In the genomic region with DNA sequence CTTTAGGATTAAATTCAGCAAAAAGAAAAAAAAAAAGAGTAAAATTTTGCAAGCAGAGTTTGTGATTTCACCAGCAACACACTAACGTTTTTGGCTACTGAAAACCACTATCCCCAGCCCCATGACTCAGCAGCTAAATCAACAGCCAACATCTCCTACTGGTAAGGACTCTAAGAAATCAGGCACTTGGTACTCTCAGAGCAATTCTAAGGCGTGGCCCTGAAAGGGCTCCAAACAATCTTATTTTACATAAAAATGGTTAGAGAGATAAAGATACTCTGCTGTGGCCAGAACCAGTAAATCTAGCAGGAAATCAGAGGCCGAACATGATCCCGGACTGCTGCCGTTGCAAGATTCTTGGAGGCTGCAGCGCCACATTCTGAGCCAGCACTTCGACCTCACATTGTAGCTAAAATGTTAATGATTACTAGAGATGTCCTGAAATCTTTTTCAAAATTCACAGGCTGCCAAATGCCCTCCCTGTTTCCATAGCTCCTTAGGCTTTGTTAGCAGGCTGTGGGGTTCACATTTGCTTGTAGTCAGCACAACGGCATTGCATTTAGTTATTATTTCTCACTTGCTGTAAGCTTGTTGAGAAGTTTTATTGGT, we compare ENCODE assay signal across 8 cellular contexts. TPM values are rescaled to one million over a fixed set of nuclear protein-coding genes. Genes with fewer than 3 reads are reported as not detected.
DNase-seq lines count a peak whose midpoint lies in the region; ATAC-seq and TF ChIP-seq lines count a peak whose summit lies in the region.

No MANE protein-coding gene starts in this region.

- peaks cover 20% of the 10 kb centered on the region for H3K36me3 ChIP-seq in BLaER1
- H3K36me3 ChIP-seq in SK-N-SH (replicated peaks in 1 of 2; ENCODE audit: control insufficient read depth in 1 of 2, insufficient read depth in 2 of 2, low read length in 1 of 2): peaks cover 6 to 26% of the 10 kb centered on the region in 2 experiments
- no peaks in the 10 kb centered on the region for H3K36me3 ChIP-seq in right lobe of liver
- no peaks in the 10 kb centered on the region for H3K36me3 ChIP-seq in thymus (ENCODE audit: control insufficient read depth, insufficient read depth)

- peaks cover 35% of the 10 kb centered on the region for H3K79me2 ChIP-seq in SK-N-SH (ENCODE audit: insufficient read depth)

- H3K9me2 ChIP-seq in SK-N-SH: no peaks in the 10 kb centered on the region

- no peak for TF ChIP-seq EP300 in SK-N-SH (IDR thresholded peaks at IDR 0.05; ENCODE audit: borderline replicate concordance in 1 of 2, low read depth in 1 of 2, low read length in 1 of 2)

- 44% methylated on average over 8 of the region's 8 CpGs for WGBS in SK-N-SH (ENCODE audit: low lambda C conversion rate)
- WGBS in right lobe of liver (ENCODE audit: insufficient coverage, low coverage, low lambda C conversion rate, missing lambda C conversion rate): 6% methylated on average over 8 of the region's 8 CpGs
- WGBS in thymus: 26% methylated on average over 8 of the region's 8 CpGs

- H3K9me3 ChIP-seq in BLaER1: no peaks in the 10 kb centered on the region
- no peaks in the 10 kb centered on the region for H3K9me3 ChIP-seq in SK-N-SH
- no peaks in the 10 kb centered on the region for H3K9me3 ChIP-seq in right lobe of liver
- H3K9me3 ChIP-seq in thymus (ENCODE audit: control insufficient read depth): no peaks in the 10 kb centered on the region

- TF ChIP-seq CTCF in SK-N-SH (IDR thresholded peaks at IDR 0.05) (no peak), right lobe of liver (IDR thresholded peaks at IDR 0.05) (no peak)

- H4K20me1 ChIP-seq in BLaER1 (peaks cover 33% of the 10 kb centered on the region), SK-N-SH (ENCODE audit: insufficient read depth) (peaks cover 27% of the 10 kb centered on the region)

- H3K4me1 ChIP-seq in BLaER1: peaks cover 61% of the 10 kb centered on the region
- peaks cover 19 to 30% of the 10 kb centered on the region in 2 experiments for H3K4me1 ChIP-seq in SK-N-SH (ENCODE audit: control insufficient read depth in 1 of 2, insufficient read depth in 2 of 2, low read depth in 1 of 2, low read length in 1 of 2)
- peaks cover 0 to 42% (median 17%) of the 10 kb centered on the region in 4 donors for H3K4me1 ChIP-seq in right lobe of liver
- H3K4me1 ChIP-seq in thymus (ENCODE audit: control insufficient read depth, insufficient read depth, low read length): peaks cover 11% of the 10 kb centered on the region

- ATAC-seq in right lobe of liver (peak; percentile 34 to 61 (median 38)), HG02973 (IDR thresholded peaks at IDR 0.05; ENCODE audit: unreplicated experiment) (no peak)

- H3K4me2 ChIP-seq in BLaER1 (peak overlapping the region; percentile 93), SK-N-SH (peak overlapping the region; percentile 96)

- POLR2A ChIA-PET in SK-N-SH (lab: Yijun Ruan, JAX): interaction anchor here (0.7 kb wide), 1 partner anchor 23 kb away, joined by 3 read pairs; no protein-coding TSS in a partner anchor

- TF ChIP-seq POLR2A in right lobe of liver (IDR thresholded peaks at IDR 0.05): peak; percentile 35

- intact Hi-C loops in right lobe of liver (cut with DNase I): no loop called here

- peaks cover 44% of the 10 kb centered on the region for H3F3A ChIP-seq in SK-N-SH (replicated peaks; ENCODE audit: insufficient read depth)

- no peaks in the 10 kb centered on the region for H3K27me3 ChIP-seq in BLaER1
- H3K27me3 ChIP-seq in SK-N-SH (ENCODE audit: insufficient read depth): no peaks in the 10 kb centered on the region
- H3K27me3 ChIP-seq in right lobe of liver: no peaks in the 10 kb centered on the region
- no peaks in the 10 kb centered on the region for H3K27me3 ChIP-seq in thymus (ENCODE audit: control insufficient read depth, insufficient read depth)

- peak; percentile 92 for DNase-seq in HCEC 1CT
- no peak for DNase-seq in SK-N-SH
- DNase-seq in right lobe of liver: peak; percentile 62 to 80 (median 74)
- DNase-seq in T-helper 9 cell: no peak

- H3K9ac ChIP-seq in BLaER1: peak overlapping the region; percentile 99
- H3K9ac ChIP-seq in SK-N-SH: peak overlapping the region; percentile 100; the same call in 1 of the 2 replicates

- H2AFZ ChIP-seq in SK-N-SH (ENCODE audit: low read depth): no peak overlapping the region

- peak overlapping the region; percentile 99 for H3K4me3 ChIP-seq in BLaER1
- H3K4me3 ChIP-seq in SK-N-SH (ENCODE audit: low read depth in 2 of 2, low read length in 1 of 2): no peak overlapping the region; a peak in 1 of 4 replicates
- H3K4me3 ChIP-seq in right lobe of liver: peak overlapping the region in 2 of 3 donors; percentile 92 to 99
- no peak overlapping the region for H3K4me3 ChIP-seq in thymus (ENCODE audit: low read length)

- no peak for TF ChIP-seq RAD21 in SK-N-SH (IDR thresholded peaks at IDR 0.05; ENCODE audit: low read length)

- peak overlapping the region; percentile 99 for H3K27ac ChIP-seq in BLaER1
- H3K27ac ChIP-seq in SK-N-SH (ENCODE audit: low read depth in 2 of 2, low read length in 1 of 2): peak overlapping the region; percentile 94 to 97; a peak in 3 of 4 replicates
- peak overlapping the region; percentile 94 for H3K27ac ChIP-seq in cingulate gyrus (ENCODE audit: low read depth, low read length)
- peak overlapping the region; percentile 95 to 100 (median 98) for H3K27ac ChIP-seq in right lobe of liver
- H3K27ac ChIP-seq in thymus (ENCODE audit: low read depth): peak overlapping the region; percentile 25

- CTCF ChIA-PET in SK-N-SH (lab: Yijun Ruan, JAX): interaction anchor here (0.9 to 5.3 kb wide), 6 partner anchors 9 to 231 kb away, joined by 3 to 31 read pairs (median 4); no protein-coding TSS in a partner anchor

TF ChIP-seq in SK-N-SH, 30 proteins besides CTCF, POLR2A, EP300 and RAD21:
- no peak for TF ChIP-seq FOXM1 (IDR thresholded peaks at IDR 0.05; ENCODE audit: low read depth)
- no peak for TF ChIP-seq NFIC (IDR thresholded peaks at IDR 0.05; ENCODE audit: borderline replicate concordance)
- TF ChIP-seq, protein P1, sequence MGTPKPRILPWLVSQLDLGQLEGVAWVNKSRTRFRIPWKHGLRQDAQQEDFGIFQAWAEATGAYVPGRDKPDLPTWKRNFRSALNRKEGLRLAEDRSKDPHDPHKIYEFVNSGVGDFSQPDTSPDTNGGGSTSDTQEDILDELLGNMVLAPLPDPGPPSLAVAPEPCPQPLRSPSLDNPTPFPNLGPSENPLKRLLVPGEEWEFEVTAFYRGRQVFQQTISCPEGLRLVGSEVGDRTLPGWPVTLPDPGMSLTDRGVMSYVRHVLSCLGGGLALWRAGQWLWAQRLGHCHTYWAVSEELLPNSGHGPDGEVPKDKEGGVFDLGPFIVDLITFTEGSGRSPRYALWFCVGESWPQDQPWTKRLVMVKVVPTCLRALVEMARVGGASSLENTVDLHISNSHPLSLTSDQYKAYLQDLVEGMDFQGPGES (IDR thresholded peaks at IDR 0.05; ENCODE audit: low read depth, low read length): no peak
- no peak for TF ChIP-seq TCF12 (IDR thresholded peaks at IDR 0.05)
- TF ChIP-seq, protein P2, sequence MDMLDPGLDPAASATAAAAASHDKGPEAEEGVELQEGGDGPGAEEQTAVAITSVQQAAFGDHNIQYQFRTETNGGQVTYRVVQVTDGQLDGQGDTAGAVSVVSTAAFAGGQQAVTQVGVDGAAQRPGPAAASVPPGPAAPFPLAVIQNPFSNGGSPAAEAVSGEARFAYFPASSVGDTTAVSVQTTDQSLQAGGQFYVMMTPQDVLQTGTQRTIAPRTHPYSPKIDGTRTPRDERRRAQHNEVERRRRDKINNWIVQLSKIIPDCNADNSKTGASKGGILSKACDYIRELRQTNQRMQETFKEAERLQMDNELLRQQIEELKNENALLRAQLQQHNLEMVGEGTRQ (IDR thresholded peaks at IDR 0.05; ENCODE audit: borderline replicate concordance, low read depth, low read length): no peak
- 0 out of 2 replicates have a peak, but pooled peaks have one; percentile 16 for TF ChIP-seq TAF1 (IDR thresholded peaks at IDR 0.05; ENCODE audit: borderline replicate concordance, low read depth, low read length)
- TF ChIP-seq NRF1 (IDR thresholded peaks at IDR 0.05; ENCODE audit: low read depth, low read length): no peak
- peak; percentile 47; the same call in 1 of the 2 replicates for TF ChIP-seq MAX (IDR thresholded peaks at IDR 0.05; ENCODE audit: low read depth)
- TF ChIP-seq JUND (IDR thresholded peaks at IDR 0.05): peak; percentile 61
- TF ChIP-seq FOSL2 (IDR thresholded peaks at IDR 0.05; ENCODE audit: borderline replicate concordance, low read depth): peak; percentile 62; the same call in 1 of the 2 replicates

RNA-seq across cellular contexts. Expression of gene ENO1, which starts 1.7 kb away (rescaled TPM):
- polyA plus RNA-seq in SK-N-SH (2012; rRNA removed) (1,578 and 1,599 TPM in 2 replicates), thymus (261 TPM)
- 1,008 and 1,227 TPM in 2 replicates for polyA plus RNA-seq in SK-N-SH (2012; cell fraction: cytosol; rRNA removed)
- polyA plus RNA-seq in SK-N-SH (2012; cell fraction: nucleus; rRNA removed): 1,203 and 1,510 TPM in 2 replicates
- 100 to 1,000 TPM; 314 to 792 (median 539) TPM for total RNA-seq in right lobe of liver

Comparison
In these comparisons a context has a peak if more than half of its experiments do, and no peak if none do; other contexts are left out.
1. H3K27ac ChIP-seq: peak in every context shown above with its lines; median percentile 99 in BLaER1; 98 in right lobe of liver; 96 in SK-N-SH; 94 in cingulate gyrus; 25 in thymus.
2. H3K4me3 ChIP-seq: peak in BLaER1 (single experiment) and right lobe of liver (2 of 3); none in SK-N-SH (0 of 2) and thymus (single experiment).
3. DNase-seq: peak in HCEC 1CT (single experiment) and right lobe of liver (3 of 3); none in SK-N-SH (single experiment) and T-helper 9 cell (single experiment).